Comparison of ENCODE assay signal across 25 cellular contexts in the genomic region with DNA sequence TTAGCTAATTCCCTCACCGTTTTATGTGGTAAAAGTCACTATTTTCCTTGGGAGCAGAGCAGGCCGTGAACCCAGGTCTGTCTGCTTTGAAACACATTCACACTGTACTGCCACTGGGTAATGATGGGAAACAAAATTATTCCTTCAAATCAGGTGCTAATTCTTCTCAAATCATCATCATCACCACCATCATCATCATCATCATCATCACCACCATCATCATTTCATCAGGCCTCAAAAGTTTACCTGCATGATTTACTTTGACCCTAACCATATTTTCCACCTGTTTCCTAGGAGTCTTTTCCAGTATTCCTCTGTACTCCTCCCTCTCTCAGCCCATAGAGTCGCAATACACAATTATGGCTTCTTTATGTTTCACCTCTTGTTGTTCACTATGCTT.
"Had no signal": no experiment of that assay in that cellular context is flagged by ENCODE, and none has a peak within 500 bp of the region (broad histone marks: within the 10 kb centered on the region; RNA-seq: fewer than 3 reads in every experiment).

No MANE protein-coding gene starts in this region.

- H3K4me1 Mint-ChIP-seq: naive thymus-derived CD4-positive, alpha-beta T cell had no signal

- DNase-seq: dorsolateral prefrontal cortex; effector CD4-positive, alpha-beta T cell; foreskin fibroblast; gastrocnemius medialis; head of caudate nucleus; mucosa of descending colon; naive thymus-derived CD4-positive, alpha-beta T cell; nucleus accumbens; right cardiac atrium; small intestine; stimulated activated CD4-positive, alpha-beta T cell treated with anti-CD3 and anti-CD28 coated beads, Interleukin-12 subunit alpha, Interleukin-12 subunit beta, amount 100 ng/mL, for 4 hours; stimulated activated CD4-positive, alpha-beta T cell treated with anti-CD3 and anti-CD28 coated beads, Interleukin-1b, Interleukin-23, amount 100 ng/mL, for 48 hours; stimulated activated CD4-positive, alpha-beta T cell treated with anti-CD3 and anti-CD28 coated beads, Interleukin-4, amount 100 ng/mL, for 1 hour; stimulated activated CD8-positive, alpha-beta memory T cell treated with anti-CD3 and anti-CD28 coated beads, Interleukin-4, amount 100 ng/mL, for 48 hours; stimulated activated naive CD4-positive, alpha-beta T cell treated with Interleukin-2 at 50 U/mL for 16 hours; stomach; substantia nigra; testis; upper lobe of left lung had no signal

- H3K27me3 ChIP-seq: gastrocnemius medialis, stomach, testis, tibial nerve, upper lobe of left lung had no signal

- H3K4me3 ChIP-seq: dorsolateral prefrontal cortex, gastrocnemius medialis, lung, mucosa of descending colon, prostate gland, stomach, testis, tibial nerve, upper lobe of left lung had no signal

- H3K9me3 ChIP-seq: prostate gland, testis had no signal

- H3K4me3 Mint-ChIP-seq: memory B cell; naive thymus-derived CD4-positive, alpha-beta T cell; nephron had no signal

- H3K27ac Mint-ChIP-seq: memory B cell; naive thymus-derived CD4-positive, alpha-beta T cell had no signal

- H3K27ac ChIP-seq: dorsolateral prefrontal cortex, epithelial cell of prostate, gastrocnemius medialis, prostate gland, testis, tibial nerve, upper lobe of left lung had no signal

- H3K4me1 ChIP-seq: gastrocnemius medialis, prostate gland, testis had no signal

- H3K36me3 ChIP-seq: gastrocnemius medialis, prostate gland, upper lobe of left lung had no signal
